Comparison of ENCODE assay signal across 1 cellular context in genomic region chr1:214753236-214753852, GRCh38.
TF ChIP-seq lines count a peak whose summit lies in the region.

No MANE protein-coding gene starts in this region.

TF ChIP-seq in H1, 55 proteins besides CTCF, POLR2A, EP300 and RAD21:
- TF ChIP-seq NRF1 (IDR thresholded peaks at IDR 0.05; ENCODE audit: low read depth, low read length): no peak
- TF ChIP-seq GTF2F1 (IDR thresholded peaks at IDR 0.05; ENCODE audit: borderline replicate concordance, low read depth, low read length): no peak
- no peak for TF ChIP-seq SP4 (IDR thresholded peaks at IDR 0.05; ENCODE audit: low read length)
- TF ChIP-seq GABPA (IDR thresholded peaks at IDR 0.05; ENCODE audit: borderline replicate concordance, insufficient read depth, low read length): no peak
- no peak for TF ChIP-seq KDM5A (IDR thresholded peaks at IDR 0.05; ENCODE audit: low read length)
- no peak for TF ChIP-seq CBX5 (IDR thresholded peaks at IDR 0.05; ENCODE audit: low read depth, low read length)
- no peak for TF ChIP-seq YY1 (IDR thresholded peaks at IDR 0.05; ENCODE audit: low read depth, low read length)
- no peak for TF ChIP-seq MAX (IDR thresholded peaks at IDR 0.05)
- no peak for TF ChIP-seq RNF2 (IDR thresholded peaks at IDR 0.05; ENCODE audit: borderline replicate concordance, low read depth, low read length, missing control alignments, poor library complexity, severe bottlenecking)
- TF ChIP-seq ZNF274 (IDR thresholded peaks at IDR 0.05; ENCODE audit: borderline replicate concordance, extremely low read depth, low read length): no peak
- TF ChIP-seq, protein P1, sequence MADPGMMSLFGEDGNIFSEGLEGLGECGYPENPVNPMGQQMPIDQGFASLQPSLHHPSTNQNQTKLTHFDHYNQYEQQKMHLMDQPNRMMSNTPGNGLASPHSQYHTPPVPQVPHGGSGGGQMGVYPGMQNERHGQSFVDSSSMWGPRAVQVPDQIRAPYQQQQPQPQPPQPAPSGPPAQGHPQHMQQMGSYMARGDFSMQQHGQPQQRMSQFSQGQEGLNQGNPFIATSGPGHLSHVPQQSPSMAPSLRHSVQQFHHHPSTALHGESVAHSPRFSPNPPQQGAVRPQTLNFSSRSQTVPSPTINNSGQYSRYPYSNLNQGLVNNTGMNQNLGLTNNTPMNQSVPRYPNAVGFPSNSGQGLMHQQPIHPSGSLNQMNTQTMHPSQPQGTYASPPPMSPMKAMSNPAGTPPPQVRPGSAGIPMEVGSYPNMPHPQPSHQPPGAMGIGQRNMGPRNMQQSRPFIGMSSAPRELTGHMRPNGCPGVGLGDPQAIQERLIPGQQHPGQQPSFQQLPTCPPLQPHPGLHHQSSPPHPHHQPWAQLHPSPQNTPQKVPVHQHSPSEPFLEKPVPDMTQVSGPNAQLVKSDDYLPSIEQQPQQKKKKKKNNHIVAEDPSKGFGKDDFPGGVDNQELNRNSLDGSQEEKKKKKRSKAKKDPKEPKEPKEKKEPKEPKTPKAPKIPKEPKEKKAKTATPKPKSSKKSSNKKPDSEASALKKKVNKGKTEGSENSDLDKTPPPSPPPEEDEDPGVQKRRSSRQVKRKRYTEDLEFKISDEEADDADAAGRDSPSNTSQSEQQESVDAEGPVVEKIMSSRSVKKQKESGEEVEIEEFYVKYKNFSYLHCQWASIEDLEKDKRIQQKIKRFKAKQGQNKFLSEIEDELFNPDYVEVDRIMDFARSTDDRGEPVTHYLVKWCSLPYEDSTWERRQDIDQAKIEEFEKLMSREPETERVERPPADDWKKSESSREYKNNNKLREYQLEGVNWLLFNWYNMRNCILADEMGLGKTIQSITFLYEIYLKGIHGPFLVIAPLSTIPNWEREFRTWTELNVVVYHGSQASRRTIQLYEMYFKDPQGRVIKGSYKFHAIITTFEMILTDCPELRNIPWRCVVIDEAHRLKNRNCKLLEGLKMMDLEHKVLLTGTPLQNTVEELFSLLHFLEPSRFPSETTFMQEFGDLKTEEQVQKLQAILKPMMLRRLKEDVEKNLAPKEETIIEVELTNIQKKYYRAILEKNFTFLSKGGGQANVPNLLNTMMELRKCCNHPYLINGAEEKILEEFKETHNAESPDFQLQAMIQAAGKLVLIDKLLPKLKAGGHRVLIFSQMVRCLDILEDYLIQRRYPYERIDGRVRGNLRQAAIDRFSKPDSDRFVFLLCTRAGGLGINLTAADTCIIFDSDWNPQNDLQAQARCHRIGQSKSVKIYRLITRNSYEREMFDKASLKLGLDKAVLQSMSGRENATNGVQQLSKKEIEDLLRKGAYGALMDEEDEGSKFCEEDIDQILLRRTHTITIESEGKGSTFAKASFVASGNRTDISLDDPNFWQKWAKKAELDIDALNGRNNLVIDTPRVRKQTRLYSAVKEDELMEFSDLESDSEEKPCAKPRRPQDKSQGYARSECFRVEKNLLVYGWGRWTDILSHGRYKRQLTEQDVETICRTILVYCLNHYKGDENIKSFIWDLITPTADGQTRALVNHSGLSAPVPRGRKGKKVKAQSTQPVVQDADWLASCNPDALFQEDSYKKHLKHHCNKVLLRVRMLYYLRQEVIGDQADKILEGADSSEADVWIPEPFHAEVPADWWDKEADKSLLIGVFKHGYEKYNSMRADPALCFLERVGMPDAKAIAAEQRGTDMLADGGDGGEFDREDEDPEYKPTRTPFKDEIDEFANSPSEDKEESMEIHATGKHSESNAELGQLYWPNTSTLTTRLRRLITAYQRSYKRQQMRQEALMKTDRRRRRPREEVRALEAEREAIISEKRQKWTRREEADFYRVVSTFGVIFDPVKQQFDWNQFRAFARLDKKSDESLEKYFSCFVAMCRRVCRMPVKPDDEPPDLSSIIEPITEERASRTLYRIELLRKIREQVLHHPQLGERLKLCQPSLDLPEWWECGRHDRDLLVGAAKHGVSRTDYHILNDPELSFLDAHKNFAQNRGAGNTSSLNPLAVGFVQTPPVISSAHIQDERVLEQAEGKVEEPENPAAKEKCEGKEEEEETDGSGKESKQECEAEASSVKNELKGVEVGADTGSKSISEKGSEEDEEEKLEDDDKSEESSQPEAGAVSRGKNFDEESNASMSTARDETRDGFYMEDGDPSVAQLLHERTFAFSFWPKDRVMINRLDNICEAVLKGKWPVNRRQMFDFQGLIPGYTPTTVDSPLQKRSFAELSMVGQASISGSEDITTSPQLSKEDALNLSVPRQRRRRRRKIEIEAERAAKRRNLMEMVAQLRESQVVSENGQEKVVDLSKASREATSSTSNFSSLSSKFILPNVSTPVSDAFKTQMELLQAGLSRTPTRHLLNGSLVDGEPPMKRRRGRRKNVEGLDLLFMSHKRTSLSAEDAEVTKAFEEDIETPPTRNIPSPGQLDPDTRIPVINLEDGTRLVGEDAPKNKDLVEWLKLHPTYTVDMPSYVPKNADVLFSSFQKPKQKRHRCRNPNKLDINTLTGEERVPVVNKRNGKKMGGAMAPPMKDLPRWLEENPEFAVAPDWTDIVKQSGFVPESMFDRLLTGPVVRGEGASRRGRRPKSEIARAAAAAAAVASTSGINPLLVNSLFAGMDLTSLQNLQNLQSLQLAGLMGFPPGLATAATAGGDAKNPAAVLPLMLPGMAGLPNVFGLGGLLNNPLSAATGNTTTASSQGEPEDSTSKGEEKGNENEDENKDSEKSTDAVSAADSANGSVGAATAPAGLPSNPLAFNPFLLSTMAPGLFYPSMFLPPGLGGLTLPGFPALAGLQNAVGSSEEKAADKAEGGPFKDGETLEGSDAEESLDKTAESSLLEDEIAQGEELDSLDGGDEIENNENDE (IDR thresholded peaks at IDR 0.05; ENCODE audit: insufficient replicate concordance, low read length): no peak
- TF ChIP-seq EGR1 (IDR thresholded peaks at IDR 0.05; ENCODE audit: borderline replicate concordance, low read depth, low read length): no peak
- TF ChIP-seq SP2 (IDR thresholded peaks at IDR 0.05; ENCODE audit: low read length): no peak
- no peak for TF ChIP-seq JUN (IDR thresholded peaks at IDR 0.05; ENCODE audit: low read depth, low read length)
